ENCODE assay signal across 21 cellular contexts in the genomic region with DNA sequence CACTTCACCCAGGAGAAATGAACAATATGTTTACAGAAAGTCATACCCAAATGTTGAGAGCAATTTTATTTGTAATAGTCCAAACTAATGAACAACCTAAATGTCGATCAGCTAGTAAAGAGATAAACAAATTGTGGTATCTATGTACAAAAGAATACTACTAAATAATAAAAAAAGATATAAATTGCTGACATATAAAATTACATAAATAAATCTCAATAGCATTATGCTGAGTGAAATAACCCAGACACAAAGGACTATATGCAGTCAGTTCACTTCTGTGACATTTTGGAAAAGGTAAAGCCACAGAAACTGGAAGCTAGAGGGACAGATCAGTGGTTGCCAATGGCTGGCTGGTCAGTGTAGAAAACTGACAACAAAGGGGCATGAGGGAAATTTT.
DNase-seq lines count a peak whose midpoint lies in the region; ATAC-seq, FAIRE-seq and TF ChIP-seq lines count a peak whose summit lies in the region.
"Had no signal": no experiment of that assay in that cellular context is flagged by ENCODE, and none has a peak within 500 bp of the region (broad histone marks: within the 10 kb centered on the region; RNA-seq: fewer than 3 reads in every experiment).

No MANE protein-coding gene starts in this region.

- FAIRE-seq in A549 (lab: Jason Lieb, UNC): no peak
- no peak for FAIRE-seq in K562 (lab: Jason Lieb, UNC)
- FAIRE-seq: A204.1, D721Med, GM12891, GM19239 had no signal

- no peak overlapping the region for H3K4me3 ChIP-seq in A549
- H3K4me3 ChIP-seq in K562: no peak overlapping the region
- H3K4me3 ChIP-seq: BLaER1 treated with 17β-estradiol and CSF1 and Interleukin-3, amounts not matched to agents 10 nM and 100 nM had no signal

- H3K27ac ChIP-seq in A549: no peak overlapping the region
- H3K27ac ChIP-seq in K562 (ENCODE audit: extremely low read depth, low read depth, low read length): no peak overlapping the region
- H3K27ac ChIP-seq: BLaER1 treated with 17β-estradiol and CSF1 and Interleukin-3, amounts not matched to agents 10 nM and 100 nM; C4-2B had no signal

- H3K4me2 ChIP-seq in A549 (no peak overlapping the region), K562 (ENCODE audit: insufficient read depth, low read length) (no peak overlapping the region)
- H3K4me2 ChIP-seq: BLaER1 treated with 17β-estradiol and CSF1 and Interleukin-3, amounts not matched to agents 10 nM and 100 nM had no signal

- intact Hi-C loops in K562 (cut with micrococcal nuclease): no loop called here

- H4K20me1 ChIP-seq in K562 (replicated peaks; ENCODE audit: control insufficient read depth, insufficient read depth, low read length): no peaks in the 10 kb centered on the region
- H4K20me1 ChIP-seq: BLaER1 treated with 17β-estradiol and CSF1 and Interleukin-3, amounts not matched to agents 10 nM and 100 nM had no signal

- WGBS in A549 (ENCODE audit: missing lambda C conversion rate): 0% methylated on average over 1 of the region's 1 CpG
- WGBS in K562 (ENCODE audit: insufficient coverage, low coverage, missing lambda C conversion rate): 10% methylated on average over 1 of the region's 1 CpG

- TF ChIP-seq EP300 in A549 (IDR thresholded peaks at IDR 0.05) (no peak), K562 (IDR thresholded peaks at IDR 0.05; ENCODE audit: low read length) (no peak)

- no peak for DNase-seq in A549 (ENCODE audit: low read depth in 1 of 2, low spot score in 1 of 2)
- no peak for DNase-seq in HEK293T (ENCODE audit: extremely low spot score)
- DNase-seq in K562 (ENCODE audit: extremely low read depth in 1 of 4, low spot score in 3 of 4): no peak
- no peak for DNase-seq in activated CD4-positive, alpha-beta T cell treated with anti-CD3 and anti-CD28 coated beads, Interleukin-2, amount 50 U/mL, for 48 hours
- no peak for DNase-seq in GM03348 (ENCODE audit: low spot score)
- DNase-seq: 8988T; AML-193; Caco-2; Calu3; CD4-positive, alpha-beta T cell; CD8-positive, alpha-beta T cell; DND-41; EL; GDM1 had no signal

- H3K4me1 ChIP-seq in A549 (no peaks in the 10 kb centered on the region), K562 (replicated peaks in 1 of 2; ENCODE audit: control insufficient read depth in 2 of 2, insufficient read depth in 2 of 2, low read length in 2 of 2) (no peaks in the 10 kb centered on the region)
- H3K4me1 ChIP-seq: BLaER1 treated with 17β-estradiol and CSF1 and Interleukin-3, amounts not matched to agents 10 nM and 100 nM; Caco-2 had no signal

- H3K9me1 ChIP-seq in K562 (ENCODE audit: control insufficient read depth, insufficient read depth, low read length): no peaks in the 10 kb centered on the region

- H2AFZ ChIP-seq in K562 (ENCODE audit: low read depth, low read length): no peak overlapping the region

- ATAC-seq in A549: no peak
- no peak for ATAC-seq in K562
- ATAC-seq in HG03571 (IDR thresholded peaks at IDR 0.05; ENCODE audit: unreplicated experiment): no peak
- ATAC-seq: CD8-positive, alpha-beta T cell had no signal

- no peak for TF ChIP-seq CTCF in A549 (IDR thresholded peaks at IDR 0.05)
- TF ChIP-seq CTCF in K562 (IDR thresholded peaks at IDR 0.05 in 2 of 3, conservative IDR thresholded peaks at IDR 0.05 in 1 of 3; ENCODE audit: insufficient read depth in 2 of 3, low read depth in 1 of 3, low read length in 3 of 3): no peak

- no peaks in the 10 kb centered on the region for H3K36me3 ChIP-seq in K562 (ENCODE audit: control insufficient read depth, insufficient read depth, low read length)
- H3K36me3 ChIP-seq: BLaER1 treated with 17β-estradiol and CSF1 and Interleukin-3, amounts not matched to agents 10 nM and 100 nM had no signal

- BruUV-seq in K562 (replicated peaks; lab: Mats Ljungman, UMichigan): no TSS peak

- H3K9me3 ChIP-seq in A549: no peaks in the 10 kb centered on the region
- no peaks in the 10 kb centered on the region for H3K9me3 ChIP-seq in K562 (replicated peaks; ENCODE audit: control insufficient read depth, insufficient read depth, low read depth, low read length)
- H3K9me3 ChIP-seq: Caco-2 had no signal

- TF ChIP-seq POLR2A in A549 (IDR thresholded peaks at IDR 0.05; ENCODE audit: low read length) (no peak), K562 (conservative IDR thresholded peaks at IDR 0.05) (no peak)

- in situ Hi-C loops in K562 (cut with MboI): no loop called here

- POLR2A ChIA-PET in A549 (lab: Yijun Ruan, JAX): no interaction called here
- POLR2A ChIA-PET in HEK293T (lab: Yijun Ruan, JAX): no interaction called here
- POLR2A ChIA-PET in K562 (lab: Yijun Ruan, JAX): no interaction called here

- H3K27me3 ChIP-seq in K562 (ENCODE audit: control insufficient read depth in 2 of 2, insufficient read depth in 2 of 2, low read length in 2 of 2): no peaks in the 10 kb centered on the region
- H3K27me3 ChIP-seq: BLaER1 treated with 17β-estradiol and CSF1 and Interleukin-3, amounts not matched to agents 10 nM and 100 nM had no signal

- CTCF ChIA-PET in A549 (lab: Yijun Ruan, JAX) (no interaction called here), HEK293T (lab: Yijun Ruan, JAX) (no interaction called here), K562 (lab: Yijun Ruan, JAX; ENCODE audit: low intra/inter-chr PET ratio) (no interaction called here)

- no peak for TF ChIP-seq RAD21 in A549 (conservative IDR thresholded peaks at IDR 0.05 in 1 of 2, IDR thresholded peaks at IDR 0.05 in 1 of 2)
- TF ChIP-seq RAD21 in K562 (CRISPR knock-in tag; conservative IDR thresholded peaks at IDR 0.05 in 1 of 2, IDR thresholded peaks at IDR 0.05 in 1 of 2): no peak

- no peaks in the 10 kb centered on the region for H3K79me2 ChIP-seq in K562 (ENCODE audit: control insufficient read depth, insufficient read depth, low read length)

- no peak overlapping the region for H3K9ac ChIP-seq in K562 (ENCODE audit: insufficient read depth in 1 of 2, low read depth in 2 of 2, low read length in 2 of 2)
- H3K9ac ChIP-seq: BLaER1 treated with 17β-estradiol and CSF1 and Interleukin-3, amounts not matched to agents 10 nM and 100 nM had no signal

TF ChIP-seq in A549, 52 proteins besides CTCF, POLR2A, EP300 and RAD21:
- no peak for TF ChIP-seq CBX8 (IDR thresholded peaks at IDR 0.05)
- TF ChIP-seq MAFK (IDR thresholded peaks at IDR 0.05; ENCODE audit: partially characterized antibody): peak; percentile 10
TF ChIP-seq in A549: peak in this region for 1.

TF ChIP-seq in HEK293T, 16 proteins besides CTCF, POLR2A, EP300 and RAD21:
- 0 out of 2 replicates have a peak, but pooled peaks have one; percentile 19 for TF ChIP-seq SUZ12 (IDR thresholded peaks at IDR 0.05)
- peak; percentile 25; the same call in 1 of the 2 replicates for TF ChIP-seq SP1 (IDR thresholded peaks at IDR 0.05)
- TF ChIP-seq ELF4 (IDR thresholded peaks at IDR 0.05): no peak
- TF ChIP-seq L3MBTL2 (conservative IDR thresholded peaks at IDR 0.05): 0 out of 2 replicates have a peak, but pooled peaks have one; percentile 29
- no peak for TF ChIP-seq HDGF (IDR thresholded peaks at IDR 0.05; ENCODE audit: borderline replicate concordance)
- TF ChIP-seq CTBP1 (IDR thresholded peaks at IDR 0.05; ENCODE audit: borderline replicate concordance): no peak
- TF ChIP-seq NFRKB (IDR thresholded peaks at IDR 0.05): peak; percentile 35; the same call in 1 of the 2 replicates

TF ChIP-seq in K562, 482 proteins besides CTCF, POLR2A, EP300 and RAD21:
- TF ChIP-seq ZNF316 (IDR thresholded peaks at IDR 0.05): peak; percentile 42; the same call in 1 of the 2 replicates
- no peak for TF ChIP-seq RBM25 (IDR thresholded peaks at IDR 0.05; ENCODE audit: low read depth, low read length, severe bottlenecking)
- TF ChIP-seq ZNF134 (CRISPR knock-in tag; conservative IDR thresholded peaks at IDR 0.05): no peak
- no peak for TF ChIP-seq SRSF3 (IDR thresholded peaks at IDR 0.05; ENCODE audit: insufficient read depth, low read length)

Comparison
In these comparisons a context has a peak if more than half of its experiments do, and no peak if none do; other contexts are left out.
1. Of the 35 proteins assayed by ChIP-seq in both K562 and A549: peak only in K562: none; only in A549: MAFK; in both: none; in neither: 34.